ENCODE assay signal across 24 cellular contexts in genomic region chr7:97818066-97818663, GRCh38. TPM values are rescaled to one million over a fixed set of nuclear protein-coding genes. Genes with fewer than 3 reads are reported as not detected.
A peak's percentile ranks its signal among the peaks of the same experiment; 100 is the strongest.
DNase-seq lines count a peak whose midpoint lies in the region; ATAC-seq, FAIRE-seq and TF ChIP-seq lines count a peak whose summit lies in the region.
"Had no signal": no experiment of that assay in that cellular context is flagged by ENCODE, and none has a peak within 500 bp of the region (broad histone marks: within the 10 kb centered on the region; RNA-seq: fewer than 3 reads in every experiment).

No MANE protein-coding gene starts in this region.

- no peak for TF ChIP-seq RAD21 in A549 (conservative IDR thresholded peaks at IDR 0.05 in 1 of 2, IDR thresholded peaks at IDR 0.05 in 1 of 2)

- peak; percentile 18 for DNase-seq in NCI-H2107 treated with DMSO at 0.1 percent for 48 hours (lab: John Stamatoyannopoulos, UW; ENCODE audit: unreplicated experiment)
- DNase-seq in NCI-H2107 (lab: John Stamatoyannopoulos, UW) = no peak
- no peak for DNase-seq in A549 (ENCODE audit: low read depth in 1 of 2, low spot score in 1 of 2)
- DNase-seq in NCI-H2029 (lab: John Stamatoyannopoulos, UW) = peak; percentile 38
- DNase-seq in left colon = no peak
- DNase-seq in CD1c-positive myeloid dendritic cell (ENCODE audit: extremely low spot score) = no peak
- DNase-seq: AML-193; CD4-positive, alpha-beta memory T cell; COR-L47; DND-41; KG1; MG63; NCI-H1105 treated with DMSO at 0.1 percent for 48 hours; NCI-H2081; NCI-H524; PC-9; T-helper 17 cell had no signal

- CTCF ChIA-PET in A549 (lab: Yijun Ruan, JAX) = interaction anchor here (1.1 kb wide), 1 partner anchor 422 kb away, joined by 3 read pairs; no protein-coding TSS in a partner anchor

- 20% methylated on average over 5 of the region's 5 CpGs for WGBS in A549 (ENCODE audit: missing lambda C conversion rate)

- POLR2A ChIA-PET in A549 (lab: Yijun Ruan, JAX) = no interaction called here

- no peak overlapping the region for H3K4me3 ChIP-seq in A549
- H3K4me3 ChIP-seq: BLaER1 treated with 17β-estradiol and CSF1 and Interleukin-3, amounts not matched to agents 10 nM and 100 nM; MG63; PC-9; SJCRH30 had no signal

- no peak for TF ChIP-seq POLR2A in A549 (IDR thresholded peaks at IDR 0.05; ENCODE audit: low read length)

- FAIRE-seq in A549 (lab: Jason Lieb, UNC) = no peak
- FAIRE-seq: GM12892, H54 had no signal

- H3K27ac ChIP-seq in A549 = no peak overlapping the region
- H3K27ac ChIP-seq: BLaER1 treated with 17β-estradiol and CSF1 and Interleukin-3, amounts not matched to agents 10 nM and 100 nM; PC-9; SJCRH30 had no signal

- no peaks in the 10 kb centered on the region for H3K4me1 ChIP-seq in A549
- H3K4me1 ChIP-seq: BLaER1 treated with 17β-estradiol and CSF1 and Interleukin-3, amounts not matched to agents 10 nM and 100 nM had no signal

- no peak for ATAC-seq in A549
- ATAC-seq in left colon = peak; percentile 85
- ATAC-seq in activated CD4-positive, CD25-positive, alpha-beta regulatory T cell treated with anti-CD3 and anti-CD28 coated beads, Interleukin-2, amount 50 U/mL, for 24 hours = no peak
- ATAC-seq: Right ventricle myocardium inferior, SK-N-SH treated with all-trans-retinoic acid at 6 μM for 48 hours, T-helper 17 cell had no signal

- intact Hi-C loops in left colon (cut with DNase I, micrococcal nuclease) = no loop called here

- no peak for TF ChIP-seq CTCF in A549 (IDR thresholded peaks at IDR 0.05)

- H3K4me2 ChIP-seq in A549 = no peak overlapping the region
- H3K4me2 ChIP-seq: BLaER1 treated with 17β-estradiol and CSF1 and Interleukin-3, amounts not matched to agents 10 nM and 100 nM; PC-9 had no signal

- H3K9me3 ChIP-seq in A549 = no peaks in the 10 kb centered on the region
- H3K9me3 ChIP-seq: BLaER1 treated with 17β-estradiol and CSF1 and Interleukin-3, amounts not matched to agents 10 nM and 100 nM; MG63; SJCRH30 had no signal

- no peak for TF ChIP-seq EP300 in A549 (IDR thresholded peaks at IDR 0.05)

TF ChIP-seq in A549, 52 proteins besides CTCF, POLR2A, EP300 and RAD21:
- TF ChIP-seq CEBPB (IDR thresholded peaks at IDR 0.05) = no peak
- no peak for TF ChIP-seq FOSL2 (IDR thresholded peaks at IDR 0.05)
- no peak for TF ChIP-seq FOSL2 (CRISPR knock-in tag; IDR thresholded peaks at IDR 0.05)
- TF ChIP-seq PBX3 (IDR thresholded peaks at IDR 0.05) = no peak
- TF ChIP-seq MAFK (IDR thresholded peaks at IDR 0.05; ENCODE audit: partially characterized antibody) = peak; percentile 45
- TF ChIP-seq TP53 (CRISPR knock-in tag; IDR thresholded peaks at IDR 0.05) = no peak
TF ChIP-seq in A549: peak in this region for 1.

RNA-seq across cellular contexts. Expression of gene ASNS, which starts 54.0 kb away (rescaled TPM):
- polyA plus RNA-seq in A549 (2011; rRNA removed) = 98.7 and 115 TPM in 2 replicates
- polyA plus RNA-seq in A549 (2012; cell fraction: cytosol; rRNA removed) = 18.9 and 19.9 TPM in 2 replicates
- polyA plus RNA-seq in A549 (2012; cell fraction: nucleus; rRNA removed) = 44.3 and 45.5 TPM in 2 replicates
- 55.9 to 73.7 TPM (median 55.9 TPM) in 3 replicates for polyA plus RNA-seq in A549 (2017; fragmentation: RNase III; extraction: RNeasy Plus Mini Kit Qiagen cat#74134 plus additional on column Dnase treatment)
- polyA minus RNA-seq in A549 (2011; rRNA and poly(A)+ RNA removed) = 70.3 and 76.8 TPM in 2 replicates
- 10 to 100 TPM; 17.8 to 27.3 TPM for total RNA-seq in left colon

Comparison
In these comparisons a context has a peak if more than half of its experiments do, and no peak if none do; other contexts are left out.
1. DNase-seq: peak in NCI-H2107 treated with DMSO at 0.1 percent for 48 hours (single experiment) and NCI-H2029 (single experiment); none in NCI-H2107 (single experiment), A549 (0 of 2), left colon (0 of 2) and CD1c-positive myeloid dendritic cell (single experiment).